ENCODE assay signal across 10 cellular contexts in genomic region chr19:12769689-12770088, GRCh38. TPM values are rescaled to one million over a fixed set of nuclear protein-coding genes. Genes with fewer than 3 reads are reported as not detected.
DNase-seq lines count a peak whose midpoint lies in the region; ATAC-seq and TF ChIP-seq lines count a peak whose summit lies in the region.
"Had no signal": no experiment of that assay in that cellular context is flagged by ENCODE, and none has a peak within 500 bp of the region (broad histone marks: within the 10 kb centered on the region; RNA-seq: fewer than 3 reads in every experiment).

No MANE protein-coding gene starts in this region.

- H3K9me3 ChIP-seq in HAP-1 = no peaks in the 10 kb centered on the region

- CTCF ChIA-PET in activated B cell treated with CpG ODN at 0.5 μM for 24 hours (lab: Charles Lee) = interaction anchor here (1.0 to 13.6 kb wide), 2 partner anchors 26 to 78 kb away, joined by 5 to 280 read pairs; partner anchors contain the start of gene JUNB

- ATAC-seq in GM21360 (IDR thresholded peaks at IDR 0.05; ENCODE audit: unreplicated experiment) (peak; percentile 47), activated B cell treated with CpG ODN at 0.5 μM for 24 hours (ENCODE audit: low read depth) (peak; percentile 91), HG03378 (IDR thresholded peaks at IDR 0.05; ENCODE audit: unreplicated experiment) (no peak)
- ATAC-seq: PC-3 had no signal

- H3K36me3 ChIP-seq in HAP-1 (replicated peaks) = peaks cover 6% of the 10 kb centered on the region; the same call in 1 of the 2 replicates

- POLR2A ChIA-PET in activated B cell treated with CpG ODN at 0.5 μM for 24 hours (lab: Charles Lee) = interaction anchor here (0.6 to 7.4 kb wide), 4 partner anchors 25 to 38 kb away, joined by 3 to 80 read pairs (median 5); partner anchors contain the start of genes JUNB, PRDX2 and THSD8

- intact Hi-C loops in activated B cell treated with CpG ODN at 0.5 μM for 24 hours (cut with micrococcal nuclease) = no loop called here

- TF ChIP-seq CTCF in activated B cell treated with CpG ODN at 0.5 μM for 24 hours (IDR thresholded peaks at IDR 0.05) = no peak

- peaks cover 19% of the 10 kb centered on the region for H3K4me1 Mint-ChIP-seq in activated B cell treated with CpG ODN at 0.5 μM for 24 hours

- no peaks in the 10 kb centered on the region for H3K4me1 ChIP-seq in HAP-1

- in situ Hi-C loops in HAP-1 (cut with MboI; ENCODE audit: low sequenced_read_pairs) = no loop called here

- H3K27me3 ChIP-seq in HAP-1 (ENCODE audit: low read depth) = no peaks in the 10 kb centered on the region

- DNase-seq in activated B cell treated with CpG ODN at 0.5 μM for 24 hours (peak; percentile 55), NCI-H1105 treated with DMSO at 0.1 percent for 48 hours (lab: John Stamatoyannopoulos, UW) (no peak), HAP-1 (ENCODE audit: low spot score in 2 of 2) (no peak), kidney tubule cell (ENCODE audit: low spot score) (no peak)
- DNase-seq in effector CD4-positive, alpha-beta T cell = peak; percentile 39
- DNase-seq in stimulated activated CD4-positive, alpha-beta T cell treated with anti-CD3 and anti-CD28 coated beads, Interleukin-12 subunit alpha, Interleukin-12 subunit beta, amount 100 ng/mL, for 4 hours = peak; percentile 59
- DNase-seq: PC-3 had no signal

- no peak overlapping the region for H3K4me3 ChIP-seq in HAP-1

- H3K36me3 Mint-ChIP-seq in activated B cell treated with CpG ODN at 0.5 μM for 24 hours (ENCODE audit: low read depth) = no peaks in the 10 kb centered on the region

- H3K9me3 Mint-ChIP-seq in activated B cell treated with CpG ODN at 0.5 μM for 24 hours = no peaks in the 10 kb centered on the region

- no peak overlapping the region for H3K4me3 Mint-ChIP-seq in activated B cell treated with CpG ODN at 0.5 μM for 24 hours

- H3K27ac Mint-ChIP-seq in activated B cell treated with CpG ODN at 0.5 μM for 24 hours = no peak overlapping the region

- H3K27me3 Mint-ChIP-seq in activated B cell treated with CpG ODN at 0.5 μM for 24 hours = no peaks in the 10 kb centered on the region

RNA-seq across cellular contexts. Expression of gene HOOK2, which starts 5.7 kb away (rescaled TPM):
- 13.4 and 21.2 TPM in 2 replicates for total RNA-seq in activated B cell treated with CpG ODN at 0.5 μM for 24 hours

RNA-seq across cellular contexts. Expression of gene BEST2, which starts 18.1 kb away (rescaled TPM):
- not detected in 2 replicates for total RNA-seq in activated B cell treated with CpG ODN at 0.5 μM for 24 hours
- total RNA-seq: astrocyte had no signal

RNA-seq across cellular contexts. Expression of gene JUNB, which starts 21.6 kb away (rescaled TPM):
- 127 and 132 TPM in 2 replicates for total RNA-seq in activated B cell treated with CpG ODN at 0.5 μM for 24 hours

RNA-seq across cellular contexts. Expression of gene PRDX2, which starts 31.9 kb away (rescaled TPM):
- 53.1 and 55.6 TPM in 2 replicates for total RNA-seq in activated B cell treated with CpG ODN at 0.5 μM for 24 hours

RNA-seq across cellular contexts. Expression of gene THSD8, which starts 32.2 kb away (rescaled TPM):
- 2.3 and 5.9 TPM in 2 replicates for total RNA-seq in activated B cell treated with CpG ODN at 0.5 μM for 24 hours
- total RNA-seq: PC-3 had no signal

Comparison
In these comparisons a context has a peak if more than half of its experiments do, and no peak if none do; other contexts are left out.
1. DNase-seq: peak in activated B cell treated with CpG ODN at 0.5 μM for 24 hours (single experiment), effector CD4-positive, alpha-beta T cell (single experiment) and stimulated activated CD4-positive, alpha-beta T cell treated with anti-CD3 and anti-CD28 coated beads, Interleukin-12 subunit alpha, Interleukin-12 subunit beta, amount 100 ng/mL, for 4 hours (single experiment); none in NCI-H1105 treated with DMSO at 0.1 percent for 48 hours (single experiment), HAP-1 (0 of 2) and kidney tubule cell (single experiment).